In genomic region chr6:36805107-36805797, GRCh38 we compare ENCODE assay signal across 2 cellular contexts.
TF ChIP-seq lines count a peak whose summit lies in the region.

No MANE protein-coding gene starts in this region.

TF ChIP-seq in HEK293, 187 proteins besides CTCF, POLR2A, EP300 and RAD21 (continued from another document):
- TF ChIP-seq ZBTB48 (tag by site-specific recombination; IDR thresholded peaks at IDR 0.05) (peak; percentile 83), GLIS1 (tag by site-specific recombination; IDR thresholded peaks at IDR 0.05) (peak; percentile 73), PATZ1 (tag by site-specific recombination; IDR thresholded peaks at IDR 0.05) (no peak), ZNF610 (tag by site-specific recombination; IDR thresholded peaks at IDR 0.05; ENCODE audit: borderline replicate concordance) (no peak), ZNF366 (tag by site-specific recombination; conservative IDR thresholded peaks at IDR 0.05) (no peak), IKZF3 (tag by site-specific recombination; IDR thresholded peaks at IDR 0.05) (no peak), ZBTB20 (tag by site-specific recombination; IDR thresholded peaks at IDR 0.05) (peak; percentile 55)

TF ChIP-seq in neural cell, 6 proteins besides CTCF, POLR2A, EP300 and RAD21:
- no peak for TF ChIP-seq EZH2 (IDR thresholded peaks at IDR 0.05; ENCODE audit: borderline replicate concordance, insufficient read depth, low read length, poor library complexity, severe bottlenecking)
- TF ChIP-seq REST (IDR thresholded peaks at IDR 0.05; ENCODE audit: borderline replicate concordance): no peak
- no peak for TF ChIP-seq MXI1 (conservative IDR thresholded peaks at IDR 0.05; ENCODE audit: poor library complexity, severe bottlenecking)
- TF ChIP-seq SMC3 (conservative IDR thresholded peaks at IDR 0.05; ENCODE audit: poor library complexity): no peak
- TF ChIP-seq TAF1 (IDR thresholded peaks at IDR 0.05; ENCODE audit: low read depth): no peak
- TF ChIP-seq POLR2AphosphoS5 (IDR thresholded peaks at IDR 0.05): no peak
